ENCODE assay signal across 9 cellular contexts in the genomic region with DNA sequence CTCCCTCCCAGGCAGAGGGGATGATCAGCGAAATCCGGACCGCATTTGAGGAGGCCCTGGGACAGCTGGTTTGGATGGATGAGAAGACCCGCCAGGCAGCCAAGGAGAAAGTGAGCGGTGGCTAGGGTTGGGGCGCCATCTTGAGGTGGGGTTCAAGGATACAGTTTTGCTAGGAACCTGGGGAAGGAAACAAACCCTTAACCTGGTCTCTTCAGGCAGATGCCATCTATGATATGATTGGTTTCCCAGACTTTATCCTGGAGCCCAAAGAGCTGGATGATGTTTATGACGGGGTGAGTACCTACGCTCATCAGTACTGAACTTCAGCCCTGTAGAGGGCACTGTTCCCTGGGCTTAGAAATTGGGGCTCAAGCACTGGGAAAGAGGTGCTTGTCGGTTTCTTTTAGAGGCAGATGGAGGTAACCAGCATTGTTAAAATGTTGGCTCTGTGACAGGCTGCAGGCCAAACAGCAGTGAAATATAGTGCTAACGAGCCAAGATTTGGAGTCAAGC. TPM values are rescaled to one million over a fixed set of nuclear protein-coding genes. Genes with fewer than 3 reads are reported as not detected.
DNase-seq lines count a peak whose midpoint lies in the region; ATAC-seq and TF ChIP-seq lines count a peak whose summit lies in the region.
"Had no signal": no experiment of that assay in that cellular context is flagged by ENCODE, and none has a peak within 500 bp of the region (broad histone marks: within the 10 kb centered on the region; RNA-seq: fewer than 3 reads in every experiment).

No MANE protein-coding gene starts in this region.

- H3K79me2 ChIP-seq in H9 (ENCODE audit: insufficient read depth, low read length) = no peaks in the 10 kb centered on the region

- no peaks in the 10 kb centered on the region for H3K23me2 ChIP-seq in H9 (ENCODE audit: insufficient read length, low read depth, low read length, poor library complexity, severe bottlenecking)

- H3K27me3 Mint-ChIP-seq in H9 (ENCODE audit: low read depth) = peaks cover 12% of the 10 kb centered on the region

- H3K4me1 ChIP-seq in H9 (ENCODE audit: insufficient read depth, low read length) = no peaks in the 10 kb centered on the region
- H3K4me1 ChIP-seq in lung (ENCODE audit: control insufficient read depth in 2 of 2, insufficient read depth in 2 of 2, low read length in 2 of 2) = no peaks in the 10 kb centered on the region

- no peak overlapping the region for H3K14ac ChIP-seq in H9 (ENCODE audit: insufficient read depth, low read length)

- H4K8ac ChIP-seq in H9 (replicated peaks; ENCODE audit: insufficient read length, low read depth, low read length) = no peak overlapping the region

- no peak overlapping the region for H3K56ac ChIP-seq in H9 (ENCODE audit: insufficient read length, low read depth, low read length)

- no peak overlapping the region for H3T11ph ChIP-seq in H9 (ENCODE audit: low read length)

- no peaks in the 10 kb centered on the region; a peak in 1 of 7 replicates for H3K36me3 Mint-ChIP-seq in H9 (ENCODE audit: insufficient read depth in 1 of 3, low read depth in 3 of 3)

- TF ChIP-seq CTCF in H9 (conservative IDR thresholded peaks at IDR 0.05) (peak; percentile 86), lung (IDR thresholded peaks at IDR 0.05; ENCODE audit: control extremely low read depth, extremely low read depth) (no peak)

- H2AFZ ChIP-seq in H9 (ENCODE audit: low read length) = no peak overlapping the region

- no peak overlapping the region for H3K4ac ChIP-seq in H9 (ENCODE audit: low read depth, low read length)

- H3K9me3 Mint-ChIP-seq in H9 = no peaks in the 10 kb centered on the region

- H3K4me3 Mint-ChIP-seq in H9 = no peak overlapping the region; a peak in 1 of 5 replicates

- H2BK15ac ChIP-seq in H9 (ENCODE audit: low read depth, low read length) = no peak overlapping the region

- no peak overlapping the region for H2BK120ac ChIP-seq in H9 (ENCODE audit: low read depth, low read length, poor library complexity, severe bottlenecking)

- ATAC-seq in lung (ENCODE audit: insufficient read depth, low FRiP score) = peak; percentile 35
- ATAC-seq in HG03378 (IDR thresholded peaks at IDR 0.05; ENCODE audit: unreplicated experiment) = no peak

- H2BK5ac ChIP-seq in H9 (ENCODE audit: insufficient read length, low read length) = no peak overlapping the region

- H4K20me1 ChIP-seq in H9 (ENCODE audit: control insufficient read depth, insufficient read depth, insufficient read length) = no peaks in the 10 kb centered on the region

- no peak overlapping the region for H2BK20ac ChIP-seq in H9 (ENCODE audit: low read depth, low read length, poor library complexity, severe bottlenecking)

- H3K4me3 ChIP-seq in lung = no peak overlapping the region

- peaks cover 0 to 5% of the 10 kb centered on the region in 2 experiments; a peak in 1 of 4 replicates for H3K4me1 Mint-ChIP-seq in H9

- H3K79me1 ChIP-seq in H9 (ENCODE audit: insufficient read depth, low read depth, low read length, poor library complexity, severe bottlenecking) = no peaks in the 10 kb centered on the region

- no peak overlapping the region for H3K4me2 ChIP-seq in H9 (ENCODE audit: insufficient read depth, insufficient read length, low read length)

- H3K27ac ChIP-seq in H9 (ENCODE audit: insufficient read length, low read depth, low read length) = no peak overlapping the region
- no peak overlapping the region for H3K27ac ChIP-seq in lung (ENCODE audit: low read depth in 1 of 2, low read length in 1 of 2)

- H3K36me3 ChIP-seq in lung (ENCODE audit: control insufficient read depth in 2 of 2, insufficient read depth in 2 of 2, low read length in 2 of 2) = no peaks in the 10 kb centered on the region

- DNase-seq in Ammon's horn (ENCODE audit: low spot score) (peak; percentile 53), H9 (peak; percentile 86), NCI-H510A (lab: John Stamatoyannopoulos, UW) (peak; percentile 25), dedifferentiated amniotic fluid mesenchymal stem cell (ENCODE audit: extremely low spot score) (peak; percentile 36), lung (ENCODE audit: low spot score) (peak; percentile 44)
- peak; percentile 81 for DNase-seq in activated CD4-positive, alpha-beta T cell treated with anti-CD3 and anti-CD28 coated beads for 48 hours
- peak; percentile 27 to 37 for DNase-seq in stimulated activated CD8-positive, alpha-beta memory T cell treated with anti-CD3 and anti-CD28 coated beads, Interleukin-4, amount 100 ng/mL, for 4 hours (ENCODE audit: low read depth in 2 of 2, low spot score in 1 of 2)

- no peak overlapping the region for H3K9ac ChIP-seq in H9 (ENCODE audit: extremely low read depth, insufficient read length, low read length)

- no CpG with 5 or more reads among the region's 10 CpGs for WGBS in H9 (ENCODE audit: extremely low coverage, insufficient read length, low lambda C conversion rate)
- whole genome bisulfite sequencing in lung, 2 donors = 11 to 16% methylated on average over 10 of the region's 10 CpGs

- no peak overlapping the region for H4K91ac ChIP-seq in H9 (ENCODE audit: insufficient read length, low read depth, low read length)

- no peak overlapping the region; a peak in 1 of 7 replicates for H3K27ac Mint-ChIP-seq in H9

- H2BK12ac ChIP-seq in H9 (ENCODE audit: insufficient read length, low read depth, low read length) = no peak overlapping the region

- no peak overlapping the region for H4K5ac ChIP-seq in H9 (ENCODE audit: insufficient read length, low read depth, low read length)

- no peak overlapping the region for H3K23ac ChIP-seq in H9 (ENCODE audit: insufficient read length, low read depth, low read length)

- H3K9me3 ChIP-seq in H9 (ENCODE audit: control insufficient read depth, low read depth, low read length) (no peaks in the 10 kb centered on the region), lung (ENCODE audit: control insufficient read depth in 2 of 2, insufficient read depth in 1 of 2, low read length in 1 of 2) (no peaks in the 10 kb centered on the region)

- H3K18ac ChIP-seq in H9 (ENCODE audit: insufficient read length, low read depth, low read length) = no peak overlapping the region

- H2AK5ac ChIP-seq in H9 (ENCODE audit: insufficient read length, low read length) = no peak overlapping the region

- H3K27me3 ChIP-seq in H9 (ENCODE audit: insufficient read depth, low read length) (no peaks in the 10 kb centered on the region), lung (ENCODE audit: control insufficient read depth, insufficient read depth) (no peaks in the 10 kb centered on the region)

RNA-seq across cellular contexts. Expression of gene PSMD2, which starts 9.6 kb away (rescaled TPM):
- total RNA-seq in H9 (2021) = 337 and 344 TPM in 2 replicates
- total RNA-seq in lung = 100 to 1,000 TPM; 119 to 214 TPM
- polyA plus RNA-seq in lung = 100 to 1,000 TPM in 1 of 2 donors, 10 to 100 TPM in 1; 78.7 to 222 TPM

RNA-seq across cellular contexts. Expression of gene ECE2, which starts 13.7 kb away (rescaled TPM):
- total RNA-seq in H9 (2021) = not detected in 2 replicates
- total RNA-seq in lung = under 1 TPM in 1 of 2 donors, not detected in 1; 0.15 TPM
- not detected for polyA plus RNA-seq in lung
- total RNA-seq: skeletal muscle tissue had no signal

RNA-seq across cellular contexts. Expression of gene EIF4G1, which starts 24.9 kb away (rescaled TPM):
- total RNA-seq in H9 (2021) (532 and 544 TPM in 2 replicates), lung (100 to 1,000 TPM; 211 to 419 TPM)
- polyA plus RNA-seq in lung = 100 to 1,000 TPM; 201 to 241 TPM

RNA-seq across cellular contexts. Expression of gene CAMK2N2, which starts 28.1 kb away (rescaled TPM):
- total RNA-seq in H9 (2021) = 12.6 and 13.9 TPM in 2 replicates
- total RNA-seq in lung = under 1 TPM; 0.23 to 0.58 TPM
- under 1 TPM; 0.03 to 0.12 TPM for polyA plus RNA-seq in lung
- total RNA-seq: skeletal muscle tissue had no signal

RNA-seq across cellular contexts. Expression of gene EEF1AKMT4, which starts 40.0 kb away (rescaled TPM):
- 8.1 and 9.8 TPM in 2 replicates for total RNA-seq in H9 (2021)
- total RNA-seq in lung = 1 to 10 TPM; 2.3 to 4.6 TPM
- polyA plus RNA-seq in lung = 10 to 100 TPM in 1 of 2 donors, 1 to 10 TPM in 1; 5.2 to 12.2 TPM

Comparison
In these comparisons a context has a peak if more than half of its experiments do, and no peak if none do; other contexts are left out.
1. DNase-seq: peak in every context shown above with its lines; median percentile 86 in H9; 81 in activated CD4-positive, alpha-beta T cell treated with anti-CD3 and anti-CD28 coated beads for 48 hours; 53 in Ammon's horn; 44 in lung; 36 in dedifferentiated amniotic fluid mesenchymal stem cell; 32 in stimulated activated CD8-positive, alpha-beta memory T cell treated with anti-CD3 and anti-CD28 coated beads, Interleukin-4, amount 100 ng/mL, for 4 hours; 25 in NCI-H510A.